9 cellular contexts compared by ENCODE assay signal in genomic region chr1:91555821-91556531, GRCh38. TPM values are rescaled to one million over a fixed set of nuclear protein-coding genes. Genes with fewer than 3 reads are reported as not detected.
DNase-seq lines count a peak whose midpoint lies in the region; ATAC-seq and TF ChIP-seq lines count a peak whose summit lies in the region.
"Had no signal": no experiment of that assay in that cellular context is flagged by ENCODE, and none has a peak within 500 bp of the region (broad histone marks: within the 10 kb centered on the region; RNA-seq: fewer than 3 reads in every experiment).

No MANE protein-coding gene starts in this region.

- H3K4me3 ChIP-seq in osteoblast (ENCODE audit: insufficient read depth, low read length) (no peak overlapping the region), thyroid gland (replicated peaks in 1 of 3) (no peak overlapping the region), sigmoid colon (no peak overlapping the region)
- H3K4me3 ChIP-seq: heart left ventricle had no signal

- H3K27me3 Mint-ChIP-seq in activated naive CD8-positive, alpha-beta T cell treated with anti-CD3 and anti-CD28 coated beads, Interleukin-2, amount 50 U/mL, for 24 hours, result no peaks in the 10 kb centered on the region

- peak overlapping the region; percentile 76 for H3K27ac ChIP-seq in osteoblast (ENCODE audit: low read depth, low read length)
- H3K27ac ChIP-seq in thyroid gland, result no peak overlapping the region
- H3K27ac ChIP-seq in sigmoid colon, result peak overlapping the region in 2 of 4 donors; percentile 26 to 59
- no peak overlapping the region for H3K27ac ChIP-seq in RWPE1

- H3K36me3 ChIP-seq in osteoblast (ENCODE audit: insufficient read depth, low read length), result no peaks in the 10 kb centered on the region
- H3K36me3 ChIP-seq in thyroid gland, result no peaks in the 10 kb centered on the region
- no peaks in the 10 kb centered on the region for H3K36me3 ChIP-seq in sigmoid colon
- H3K36me3 ChIP-seq: heart left ventricle had no signal

- no peaks in the 10 kb centered on the region for H3K79me2 ChIP-seq in osteoblast (ENCODE audit: insufficient read depth, low read length)

- no peaks in the 10 kb centered on the region for H3K9me3 Mint-ChIP-seq in activated naive CD8-positive, alpha-beta T cell treated with anti-CD3 and anti-CD28 coated beads, Interleukin-2, amount 50 U/mL, for 24 hours

- H2AFZ ChIP-seq in osteoblast (ENCODE audit: low read length), result peak overlapping the region; percentile 24

- DNase-seq in EL, result peak; percentile 73
- peak; percentile 66 for DNase-seq in RPMI7951 (ENCODE audit: low read depth)
- peak; percentile 41 for DNase-seq in activated naive CD8-positive, alpha-beta T cell treated with anti-CD3 and anti-CD28 coated beads, Interleukin-2, amount 50 U/mL, for 24 hours
- DNase-seq in osteoblast (ENCODE audit: insufficient read length, low spot score, missing footprints), result peak; percentile 92
- DNase-seq in thyroid gland, result no peak
- DNase-seq in sigmoid colon, result no peak
- no peak for DNase-seq in RWPE1 (ENCODE audit: low spot score)
- DNase-seq: heart left ventricle had no signal

- TF ChIP-seq POLR2A in thyroid gland (IDR thresholded peaks at IDR 0.05), result no peak
- no peak for TF ChIP-seq POLR2A in sigmoid colon (IDR thresholded peaks at IDR 0.05)

- peak; percentile 90 for ATAC-seq in activated naive CD8-positive, alpha-beta T cell treated with anti-CD3 and anti-CD28 coated beads, Interleukin-2, amount 50 U/mL, for 24 hours
- no peak for ATAC-seq in GM18519 (IDR thresholded peaks at IDR 0.05; ENCODE audit: low FRiP score, unreplicated experiment)

- no peaks in the 10 kb centered on the region for H3K9me3 ChIP-seq in osteoblast (ENCODE audit: low read depth, low read length)
- no peaks in the 10 kb centered on the region for H3K9me3 ChIP-seq in thyroid gland
- H3K9me3 ChIP-seq in sigmoid colon, result no peaks in the 10 kb centered on the region
- H3K9me3 ChIP-seq: heart left ventricle had no signal

- H3K27ac Mint-ChIP-seq in activated naive CD8-positive, alpha-beta T cell treated with anti-CD3 and anti-CD28 coated beads, Interleukin-2, amount 50 U/mL, for 24 hours, result peak overlapping the region; percentile 92

- POLR2A ChIA-PET in RWPE1 (lab: Yijun Ruan, JAX; ENCODE audit: low non-redundant PET), result no interaction called here

- peaks cover 81% of the 10 kb centered on the region for H3K4me1 Mint-ChIP-seq in activated naive CD8-positive, alpha-beta T cell treated with anti-CD3 and anti-CD28 coated beads, Interleukin-2, amount 50 U/mL, for 24 hours

- H3K4me1 ChIP-seq in osteoblast (ENCODE audit: insufficient read depth, low read length) (peaks cover 38% of the 10 kb centered on the region), thyroid gland (peaks cover 0 to 13% of the 10 kb centered on the region in 2 donors), sigmoid colon (peaks cover 0 to 32% (median 24%) of the 10 kb centered on the region in 4 donors)

- no peaks in the 10 kb centered on the region for H3K36me3 Mint-ChIP-seq in activated naive CD8-positive, alpha-beta T cell treated with anti-CD3 and anti-CD28 coated beads, Interleukin-2, amount 50 U/mL, for 24 hours (ENCODE audit: low read depth)

- TF ChIP-seq CTCF in osteoblast (IDR thresholded peaks at IDR 0.05; ENCODE audit: extremely low read depth, low read depth, low read length), result no peak
- no peak for TF ChIP-seq CTCF in thyroid gland (IDR thresholded peaks at IDR 0.05)
- TF ChIP-seq CTCF in sigmoid colon (IDR thresholded peaks at IDR 0.05), result no peak
- TF ChIP-seq CTCF in RWPE1 (conservative IDR thresholded peaks at IDR 0.05; ENCODE audit: low read depth), result no peak

- CTCF ChIA-PET in RWPE1 (lab: Yijun Ruan, JAX), result no interaction called here

- H4K20me1 ChIP-seq in osteoblast (ENCODE audit: insufficient read depth, low read length), result no peaks in the 10 kb centered on the region

- WGBS in thyroid gland, 2 donors, result 76 to 79% methylated on average over 7 of the region's 7 CpGs
- 79 to 80% methylated on average over 7 of the region's 7 CpGs for WGBS in sigmoid colon, 2 donors

- no peaks in the 10 kb centered on the region for H3K27me3 ChIP-seq in osteoblast (ENCODE audit: insufficient read depth, low read length)
- H3K27me3 ChIP-seq in thyroid gland, result no peaks in the 10 kb centered on the region
- no peaks in the 10 kb centered on the region for H3K27me3 ChIP-seq in sigmoid colon
- H3K27me3 ChIP-seq: heart left ventricle had no signal

- peak overlapping the region; percentile 7 for H3K4me2 ChIP-seq in osteoblast (ENCODE audit: insufficient read depth, low read length)

- no peak for TF ChIP-seq EP300 in sigmoid colon (IDR thresholded peaks at IDR 0.05)

- H3K4me3 Mint-ChIP-seq in activated naive CD8-positive, alpha-beta T cell treated with anti-CD3 and anti-CD28 coated beads, Interleukin-2, amount 50 U/mL, for 24 hours, result peak overlapping the region; percentile 24

- intact Hi-C loops in thyroid gland (cut with DNase I) (no loop called here), sigmoid colon (cut with DNase I) (no loop called here)

RNA-seq across cellular contexts. Expression of gene CDC7, which starts 55.3 kb away (rescaled TPM):
- total RNA-seq in RPMI7951 (2014; rRNA removed; shearing (Covaris generic)), result 14.3 and 17.8 TPM in 2 replicates
- total RNA-seq in osteoblast (2.9 and 3.3 TPM in 2 replicates), thyroid gland (1 to 10 TPM; 1.6 to 2.6 (median 2.2) TPM), sigmoid colon (1 to 10 TPM in 3 of 4 donors, under 1 TPM in 1; 0.36 to 5.0 (median 2.1) TPM)
- polyA plus RNA-seq in sigmoid colon, result 1 to 10 TPM in 2 of 3 donors, under 1 TPM in 1; 0.60 to 5.1 (median 1.4) TPM

Comparison
In these comparisons a context has a peak if more than half of its experiments do, and no peak if none do; other contexts are left out.
1. DNase-seq: peak in EL (single experiment), RPMI7951 (single experiment), activated naive CD8-positive, alpha-beta T cell treated with anti-CD3 and anti-CD28 coated beads, Interleukin-2, amount 50 U/mL, for 24 hours (single experiment) and osteoblast (single experiment); none in thyroid gland (0 of 2), sigmoid colon (single experiment) and RWPE1 (single experiment).